Comparison of ENCODE assay signal across 8 cellular contexts in the genomic region with DNA sequence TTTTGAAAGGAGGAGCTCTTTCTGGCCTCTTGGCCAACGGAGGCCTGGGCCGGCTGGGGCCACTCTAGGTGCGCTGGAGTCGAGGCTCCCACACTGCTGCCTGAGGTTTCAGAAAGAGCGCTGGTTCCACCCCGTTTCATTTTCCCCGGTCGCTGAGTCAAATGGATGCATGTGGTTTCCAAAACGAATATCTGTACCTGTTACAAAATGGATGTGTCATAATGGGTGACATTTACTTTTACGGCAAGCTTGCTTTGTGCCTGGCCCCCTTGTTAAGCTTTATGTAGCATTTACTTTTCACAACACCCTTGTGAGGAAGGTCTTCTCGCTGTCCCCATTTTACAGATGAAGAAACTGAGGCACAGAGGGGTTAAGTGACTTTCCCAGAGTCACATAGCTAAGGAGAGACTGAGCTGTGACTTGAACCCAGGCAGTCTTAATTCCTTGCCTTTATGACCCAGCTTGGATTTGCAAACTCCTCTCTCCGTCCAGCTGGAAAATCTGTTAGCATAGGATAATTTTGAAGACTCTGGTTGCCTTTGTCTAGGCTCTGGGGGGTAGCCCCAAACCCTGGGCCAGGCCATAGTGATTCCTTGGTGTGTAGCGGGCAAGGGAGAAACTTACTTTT. TPM values are rescaled to one million over a fixed set of nuclear protein-coding genes. Genes with fewer than 3 reads are reported as not detected.
DNase-seq lines count a peak whose midpoint lies in the region; ATAC-seq and TF ChIP-seq lines count a peak whose summit lies in the region.

No MANE protein-coding gene starts in this region.

- H3K4me1 ChIP-seq in CD4-positive, alpha-beta memory T cell (ENCODE audit: insufficient read depth, low read length) = peaks cover 50% of the 10 kb centered on the region
- peaks cover 33% of the 10 kb centered on the region for H3K4me1 ChIP-seq in HUES48 (ENCODE audit: control insufficient read depth, insufficient read depth, low read length)
- H3K4me1 ChIP-seq in breast epithelium = no peaks in the 10 kb centered on the region

- H3K27me3 Mint-ChIP-seq in CD4-positive, alpha-beta memory T cell = no peaks in the 10 kb centered on the region

- H3K4me3 ChIP-seq in CD4-positive, alpha-beta memory T cell (ENCODE audit: low read length in 2 of 2) = peak overlapping the region in 1 of 2 donors; percentile 28
- no peak overlapping the region for H3K4me3 ChIP-seq in HUES48 (ENCODE audit: low read depth, low read length)
- no peak overlapping the region for H3K4me3 ChIP-seq in breast epithelium

- ATAC-seq in GM21381 (IDR thresholded peaks at IDR 0.05; ENCODE audit: unreplicated experiment) = peak; percentile 66

- no peak overlapping the region for H3K9ac ChIP-seq in HUES48 (ENCODE audit: low read depth, low read length)

- CTCF ChIA-PET in CD4-positive, alpha-beta memory T cell (lab: Charles Lee; ENCODE audit: partially characterized antibody) = interaction anchor here (1.4 kb wide), 1 partner anchor 11 kb away, joined by 10 read pairs; a partner anchor contains a TSS

- H3K36me3 Mint-ChIP-seq in CD4-positive, alpha-beta memory T cell = no peaks in the 10 kb centered on the region

- DNase-seq in CD4-positive, alpha-beta memory T cell = peak in 3 of 5 donors; percentile 30 to 67 (median 42)
- peak; percentile 90 for DNase-seq in activated effector memory CD4-positive, alpha-beta T cell treated with anti-CD3 and anti-CD28 coated beads, Interleukin-2, amount 50 U/mL, for 16 hours
- peak; percentile 53 to 55 for DNase-seq in stimulated activated CD4-positive, alpha-beta T cell treated with anti-CD3 and anti-CD28 coated beads, Interleukin-1b, Interleukin-23, amount 100 ng/mL, for 4 hours (ENCODE audit: low read depth in 2 of 2)
- DNase-seq in cerebellar cortex (ENCODE audit: low spot score) (no peak), breast epithelium (ENCODE audit: low spot score in 2 of 2) (no peak), NCI-H345 treated with DMSO at 0.1 percent for 48 hours (lab: John Stamatoyannopoulos, UW; ENCODE audit: unreplicated experiment) (no peak)

- no peak for TF ChIP-seq POLR2A in breast epithelium (IDR thresholded peaks at IDR 0.05)

- intact Hi-C loops in CD4-positive, alpha-beta memory T cell (cut with micrococcal nuclease) = no loop called here
- intact Hi-C loops in breast epithelium (cut with DNase I; ENCODE audit: low total_unique reads) = no loop called here

- POLR2A ChIA-PET in CD4-positive, alpha-beta memory T cell (lab: Charles Lee; ENCODE audit: partially characterized antibody) = interaction anchor here (0.6 to 3.9 kb wide), 4 partner anchors 10 to 172 kb away, joined by 3 to 26 read pairs (median 6); a partner anchor contains a TSS

- TF ChIP-seq CTCF in breast epithelium (IDR thresholded peaks at IDR 0.05) = no peak

- H3K4me3 Mint-ChIP-seq in CD4-positive, alpha-beta memory T cell = peak overlapping the region; percentile 72 to 88 (median 76)

- no peaks in the 10 kb centered on the region for H3K9me3 ChIP-seq in CD4-positive, alpha-beta memory T cell (ENCODE audit: control insufficient read depth in 1 of 2, low read length in 2 of 2)
- H3K9me3 ChIP-seq in HUES48 (ENCODE audit: control insufficient read depth, insufficient read depth, low read length) (no peaks in the 10 kb centered on the region), breast epithelium (no peaks in the 10 kb centered on the region)

- no peaks in the 10 kb centered on the region for H3K27me3 ChIP-seq in CD4-positive, alpha-beta memory T cell (ENCODE audit: insufficient read depth, low read length)
- no peaks in the 10 kb centered on the region for H3K27me3 ChIP-seq in HUES48 (ENCODE audit: control insufficient read depth, insufficient read depth, low read length)
- no peaks in the 10 kb centered on the region for H3K27me3 ChIP-seq in breast epithelium

- no peaks in the 10 kb centered on the region for H3K36me3 ChIP-seq in CD4-positive, alpha-beta memory T cell (ENCODE audit: insufficient read depth, low read length)
- H3K36me3 ChIP-seq in HUES48 (ENCODE audit: control insufficient read depth, insufficient read depth, low read length) (no peaks in the 10 kb centered on the region), breast epithelium (no peaks in the 10 kb centered on the region)

- H3K9me3 Mint-ChIP-seq in CD4-positive, alpha-beta memory T cell = no peaks in the 10 kb centered on the region

- peaks cover 44 to 73% (median 55%) of the 10 kb centered on the region in 4 donors for H3K4me1 Mint-ChIP-seq in CD4-positive, alpha-beta memory T cell

- peak overlapping the region; percentile 49 to 94 (median 78) for H3K27ac Mint-ChIP-seq in CD4-positive, alpha-beta memory T cell

- H3K27ac ChIP-seq in CD4-positive, alpha-beta memory T cell (ENCODE audit: low read depth, low read length) = no peak overlapping the region
- peak overlapping the region; percentile 74 for H3K27ac ChIP-seq in HUES48 (ENCODE audit: low read depth, low read length)
- no peak overlapping the region for H3K27ac ChIP-seq in breast epithelium

RNA-seq across cellular contexts. Expression of a gene that starts 10.6 kb away (rescaled TPM):
- 10 to 100 TPM; 33.2 to 40.0 TPM for total RNA-seq in CD4-positive, alpha-beta memory T cell
- polyA plus RNA-seq in CD4-positive, alpha-beta memory T cell = 1 to 10 TPM in 1 of 2 donors, under 1 TPM in 1; 0.77 to 4.1 TPM
- 10 to 100 TPM; 14.1 to 36.4 (median 24.0) TPM for total RNA-seq in breast epithelium

Comparison
In these comparisons a context has a peak if more than half of its experiments do, and no peak if none do; other contexts are left out.
1. DNase-seq: peak in CD4-positive, alpha-beta memory T cell (3 of 5), activated effector memory CD4-positive, alpha-beta T cell treated with anti-CD3 and anti-CD28 coated beads, Interleukin-2, amount 50 U/mL, for 16 hours (single experiment) and stimulated activated CD4-positive, alpha-beta T cell treated with anti-CD3 and anti-CD28 coated beads, Interleukin-1b, Interleukin-23, amount 100 ng/mL, for 4 hours (2 of 2); none in cerebellar cortex (single experiment), breast epithelium (0 of 2) and NCI-H345 treated with DMSO at 0.1 percent for 48 hours (single experiment).